ENCODE assay signal across 1 cellular context in genomic region chr17:59752922-59753321, GRCh38.
TF ChIP-seq lines count a peak whose summit lies in the region.

No MANE protein-coding gene starts in this region.

TF ChIP-seq in HCT116, 20 proteins besides CTCF, POLR2A, EP300 and RAD21:
- no peak for TF ChIP-seq POLR2AphosphoS5 (IDR thresholded peaks at IDR 0.05; ENCODE audit: low read depth, low read length)
- TF ChIP-seq ATF3 (IDR thresholded peaks at IDR 0.05) = no peak
- no peak for TF ChIP-seq SP1 (IDR thresholded peaks at IDR 0.05; ENCODE audit: low read depth)
- TF ChIP-seq FOSL1 (IDR thresholded peaks at IDR 0.05; ENCODE audit: low read depth) = no peak
- no peak for TF ChIP-seq REST (IDR thresholded peaks at IDR 0.05; ENCODE audit: low read depth)
- TF ChIP-seq ZBTB33 (IDR thresholded peaks at IDR 0.05; ENCODE audit: extremely low read depth, insufficient replicate concordance, low read length) = no peak
- TF ChIP-seq EZH2phosphoT487 (IDR thresholded peaks at IDR 0.05; ENCODE audit: borderline replicate concordance) = no peak
- TF ChIP-seq TCF7L2 (IDR thresholded peaks at IDR 0.05; ENCODE audit: borderline replicate concordance, extremely low read depth, insufficient read depth, insufficient read length) = no peak
- no peak for TF ChIP-seq CEBPB (IDR thresholded peaks at IDR 0.05; ENCODE audit: low read depth)
- no peak for TF ChIP-seq EGR1 (IDR thresholded peaks at IDR 0.05; ENCODE audit: low read depth)
- TF ChIP-seq JUND (IDR thresholded peaks at IDR 0.05) = no peak
- no peak for TF ChIP-seq CBX3 (IDR thresholded peaks at IDR 0.05; ENCODE audit: low read depth)
- TF ChIP-seq SRF (IDR thresholded peaks at IDR 0.05; ENCODE audit: low read depth) = no peak
TF ChIP-seq in HCT116: peak in this region for 0.
